Comparison of ENCODE assay signal across 15 cellular contexts in the genomic region with DNA sequence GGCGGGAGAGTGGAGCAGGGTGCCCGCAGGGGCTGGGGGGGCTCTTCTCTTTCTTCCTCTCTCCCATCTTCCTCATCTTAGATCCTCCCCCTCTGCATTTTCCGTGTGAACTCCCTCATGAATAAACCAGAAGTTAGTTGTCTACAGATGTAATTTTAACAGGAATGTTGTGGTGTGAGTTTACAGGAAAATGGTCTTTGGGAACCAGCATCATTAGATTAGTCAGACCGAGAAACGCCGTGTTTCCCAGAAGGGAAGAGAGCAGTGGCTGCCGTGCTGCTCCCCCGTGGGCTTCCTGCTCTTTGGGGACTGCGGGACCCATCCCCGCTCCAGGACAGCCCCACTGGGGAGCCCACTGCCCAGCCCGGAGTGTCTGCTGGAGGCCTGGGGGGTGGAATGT. TPM values are rescaled to one million over a fixed set of nuclear protein-coding genes. Genes with fewer than 3 reads are reported as not detected.
"Had no signal": no experiment of that assay in that cellular context is flagged by ENCODE, and none has a peak within 500 bp of the region (broad histone marks: within the 10 kb centered on the region; RNA-seq: fewer than 3 reads in every experiment).

No MANE protein-coding gene starts in this region.

- H3K27ac ChIP-seq: gastroesophageal sphincter, thyroid gland had no signal

- ATAC-seq: gastroesophageal sphincter; left colon; stimulated activated naive B cell treated with anti-CD40 and anti-IgM and Interleukin-4, amounts not matched to agents 10 μg/mL and 1 μg/mL and 100 μg/mL, for 72 hours; WTC11 had no signal

- DNase-seq: activated CD4-positive, alpha-beta memory T cell treated with anti-CD3 and anti-CD28 coated beads, Interleukin-2, amount 10 ng/mL, durations not matched to agents 7 days and 5 days; activated CD4-positive, alpha-beta T cell treated with anti-CD3 and anti-CD28 coated beads for 4 hours; activated naive CD4-positive, alpha-beta T cell treated with anti-CD3 and anti-CD28 coated beads, Interleukin-2, amount 50 U/mL, for 16 hours; activated T-cell treated with anti-CD3 and anti-CD28 coated beads, Interleukin-2, amount 50 U/mL, for 24 hours; erythroblast; left colon; midbrain; stimulated activated CD4-positive, alpha-beta T cell treated with anti-CD3 and anti-CD28 coated beads, Interleukin-15, amount 100 ng/mL, for 24 hours; stimulated activated CD4-positive, alpha-beta T cell treated with anti-CD3 and anti-CD28 coated beads, Interleukin-4, amount 100 ng/mL, for 1 hour; stimulated activated naive B cell treated with anti-CD40 and anti-IgM and Interleukin-4, amounts not matched to agents 10 μg/mL and 1 μg/mL and 100 μg/mL, for 72 hours; thyroid gland had no signal

- H3K9me3 ChIP-seq: gastroesophageal sphincter, thyroid gland had no signal

- H3K4me3 ChIP-seq: gastroesophageal sphincter, thyroid gland had no signal

- H3K4me1 ChIP-seq: gastroesophageal sphincter, thyroid gland had no signal

- H3K36me3 ChIP-seq: gastroesophageal sphincter, thyroid gland had no signal

RNA-seq across cellular contexts. Expression of gene MYT1, which starts 3.4 kb away (rescaled TPM):
- total RNA-seq: activated CD4-positive, alpha-beta memory T cell treated with anti-CD3 and anti-CD28 coated beads, Interleukin-2, amount 10 ng/mL, durations not matched to agents 7 days and 5 days; cardiac septum; skeletal muscle tissue had no signal
